In genomic region chr2:226208726-226209125, GRCh38 we compare ENCODE assay signal across 21 cellular contexts.
DNase-seq lines count a peak whose midpoint lies in the region; ATAC-seq and TF ChIP-seq lines count a peak whose summit lies in the region.
"Had no signal": no experiment of that assay in that cellular context is flagged by ENCODE, and none has a peak within 500 bp of the region (broad histone marks: within the 10 kb centered on the region; RNA-seq: fewer than 3 reads in every experiment).

No MANE protein-coding gene starts in this region.

- H3K9ac ChIP-seq in mesenchymal stem cell (ENCODE audit: low read length): no peak overlapping the region

- H3K27me3 ChIP-seq in mesenchymal stem cell (ENCODE audit: control insufficient read depth in 1 of 2, insufficient read depth in 1 of 2, low read length in 2 of 2) (no peaks in the 10 kb centered on the region), BE2C (no peaks in the 10 kb centered on the region)
- H3K27me3 ChIP-seq: sigmoid colon had no signal

- no peak overlapping the region for H3K18ac ChIP-seq in mesenchymal stem cell (ENCODE audit: low read depth in 1 of 2, low read length in 2 of 2)

- no peak overlapping the region for H2BK120ac ChIP-seq in mesenchymal stem cell (ENCODE audit: low read depth, low read length)

- H3K23ac ChIP-seq in mesenchymal stem cell (ENCODE audit: low read length in 2 of 2): no peak overlapping the region

- H3K36me3 Mint-ChIP-seq in activated T-helper 1 cell treated with anti-CD3 and anti-CD28 coated beads, Interleukin-12 subunit alpha, Interleukin-12 subunit beta, Interleukin-2, Interleukin-4 antibody, amounts not matched to agents 30 ng/mL and 10 ng/mL and 1 ng/mL, durations not matched to agents 14 hours and 24 hours and 36 hours (ENCODE audit: low read depth): no peaks in the 10 kb centered on the region
- H3K36me3 Mint-ChIP-seq in activated T-cell treated with anti-CD3 and anti-CD28 coated beads, Interleukin-2, amount 50 U/mL, for 72 hours (ENCODE audit: insufficient read depth in 2 of 2): no peaks in the 10 kb centered on the region

- no peak overlapping the region for H4K91ac ChIP-seq in mesenchymal stem cell (ENCODE audit: low read length)

- no peak overlapping the region for H2AFZ ChIP-seq in mesenchymal stem cell (ENCODE audit: low read depth, low read length)
- H2AFZ ChIP-seq: GM23338 had no signal

- intact Hi-C loops in activated T-helper 1 cell treated with anti-CD3 and anti-CD28 coated beads, Interleukin-12 subunit alpha, Interleukin-12 subunit beta, Interleukin-2, Interleukin-4 antibody, amounts not matched to agents 30 ng/mL and 10 ng/mL and 1 ng/mL, durations not matched to agents 14 hours and 24 hours and 36 hours (cut with micrococcal nuclease): no loop called here

- H4K8ac ChIP-seq in mesenchymal stem cell (ENCODE audit: low read length): no peak overlapping the region

- H3K27ac ChIP-seq in mesenchymal stem cell (ENCODE audit: low read length, poor library complexity, severe bottlenecking): no peak overlapping the region
- H3K27ac ChIP-seq: C4-2B, sigmoid colon had no signal

- H3K14ac ChIP-seq in mesenchymal stem cell (ENCODE audit: low read length in 2 of 2): no peak overlapping the region

- H3K4me3 ChIP-seq in choroid plexus epithelial cell (ENCODE audit: low read depth, low read length) (no peak overlapping the region), mesenchymal stem cell (ENCODE audit: insufficient read depth in 1 of 2, low read depth in 1 of 2, low read length in 2 of 2) (no peak overlapping the region), BE2C (ENCODE audit: low read depth, low read length) (no peak overlapping the region)
- H3K4me3 ChIP-seq: GM23338, sigmoid colon had no signal

- H2BK5ac ChIP-seq in mesenchymal stem cell (ENCODE audit: low read depth, low read length, poor library complexity, severe bottlenecking): no peak overlapping the region

- H3K9me3 ChIP-seq in mesenchymal stem cell (ENCODE audit: control insufficient read depth, low read length) (no peaks in the 10 kb centered on the region), BE2C (no peaks in the 10 kb centered on the region; the same call in 1 of the 2 replicates)
- H3K9me3 ChIP-seq: sigmoid colon had no signal

- H3K4me3 Mint-ChIP-seq in activated T-helper 1 cell treated with anti-CD3 and anti-CD28 coated beads, Interleukin-12 subunit alpha, Interleukin-12 subunit beta, Interleukin-2, Interleukin-4 antibody, amounts not matched to agents 30 ng/mL and 10 ng/mL and 1 ng/mL, durations not matched to agents 14 hours and 24 hours and 36 hours: no peak overlapping the region
- H3K4me3 Mint-ChIP-seq in activated T-cell treated with anti-CD3 and anti-CD28 coated beads, Interleukin-2, amount 50 U/mL, for 72 hours: no peak overlapping the region
- H3K4me3 Mint-ChIP-seq: activated CD8-positive, alpha-beta T cell treated with anti-CD3 and anti-CD28 coated beads for 36 hours; GM23338; nephron had no signal

- H3K9me3 Mint-ChIP-seq in activated T-helper 1 cell treated with anti-CD3 and anti-CD28 coated beads, Interleukin-12 subunit alpha, Interleukin-12 subunit beta, Interleukin-2, Interleukin-4 antibody, amounts not matched to agents 30 ng/mL and 10 ng/mL and 1 ng/mL, durations not matched to agents 14 hours and 24 hours and 36 hours: no peaks in the 10 kb centered on the region
- H3K9me3 Mint-ChIP-seq in activated T-cell treated with anti-CD3 and anti-CD28 coated beads, Interleukin-2, amount 50 U/mL, for 72 hours: no peaks in the 10 kb centered on the region
- H3K9me3 Mint-ChIP-seq: activated CD8-positive, alpha-beta T cell treated with anti-CD3 and anti-CD28 coated beads for 36 hours; GM23338; nephron had no signal

- ATAC-seq in GM19467 (IDR thresholded peaks at IDR 0.05; ENCODE audit: unreplicated experiment): no peak
- ATAC-seq in activated T-cell treated with anti-CD3 and anti-CD28 coated beads, Interleukin-2, amount 50 U/mL, for 72 hours (replicated peaks in 1 of 2): no peak
- ATAC-seq: activated CD8-positive, alpha-beta T cell treated with anti-CD3 and anti-CD28 coated beads for 36 hours; esophagus mucosa; GM23338; left ventricle myocardium superior had no signal

- H3K27ac Mint-ChIP-seq in activated T-helper 1 cell treated with anti-CD3 and anti-CD28 coated beads, Interleukin-12 subunit alpha, Interleukin-12 subunit beta, Interleukin-2, Interleukin-4 antibody, amounts not matched to agents 30 ng/mL and 10 ng/mL and 1 ng/mL, durations not matched to agents 14 hours and 24 hours and 36 hours: no peak overlapping the region
- no peak overlapping the region for H3K27ac Mint-ChIP-seq in activated T-cell treated with anti-CD3 and anti-CD28 coated beads, Interleukin-2, amount 50 U/mL, for 72 hours
- H3K27ac Mint-ChIP-seq: activated CD8-positive, alpha-beta T cell treated with anti-CD3 and anti-CD28 coated beads for 36 hours; GM23338; nephron had no signal

- TF ChIP-seq CTCF in choroid plexus epithelial cell (conservative IDR thresholded peaks at IDR 0.05; ENCODE audit: low read depth, low read length) (no peak), BE2C (IDR thresholded peaks at IDR 0.05; ENCODE audit: low read depth, low read length) (no peak)

- no peaks in the 10 kb centered on the region for H3K79me1 ChIP-seq in mesenchymal stem cell (replicated peaks; ENCODE audit: low read length, poor library complexity, severe bottlenecking)

- no peaks in the 10 kb centered on the region for H3K4me1 Mint-ChIP-seq in activated T-helper 1 cell treated with anti-CD3 and anti-CD28 coated beads, Interleukin-12 subunit alpha, Interleukin-12 subunit beta, Interleukin-2, Interleukin-4 antibody, amounts not matched to agents 30 ng/mL and 10 ng/mL and 1 ng/mL, durations not matched to agents 14 hours and 24 hours and 36 hours (ENCODE audit: low read depth)
- no peaks in the 10 kb centered on the region for H3K4me1 Mint-ChIP-seq in activated T-cell treated with anti-CD3 and anti-CD28 coated beads, Interleukin-2, amount 50 U/mL, for 72 hours (ENCODE audit: low read depth)
- H3K4me1 Mint-ChIP-seq: GM23338 had no signal

- 30% methylated on average over 1 of the region's 2 CpGs for WGBS in mesenchymal stem cell

- no peak overlapping the region for H2AK5ac ChIP-seq in mesenchymal stem cell (ENCODE audit: low read length, severe bottlenecking)

- H3K4ac ChIP-seq in mesenchymal stem cell (ENCODE audit: low read depth in 1 of 2, low read length in 2 of 2): no peak overlapping the region

- peak; percentile 32 for DNase-seq in EH (ENCODE audit: low read depth)
- peak; percentile 8 for DNase-seq in OCI-M1 (lab: John Stamatoyannopoulos, UW)
- peak; percentile 43 for DNase-seq in choroid plexus epithelial cell (ENCODE audit: low read depth)
- peak; percentile 62 for DNase-seq in mesenchymal stem cell
- no peak for DNase-seq in activated T-helper 1 cell treated with anti-CD3 and anti-CD28 coated beads, Interleukin-12 subunit alpha, Interleukin-12 subunit beta, Interleukin-2, Interleukin-4 antibody, amounts not matched to agents 30 ng/mL and 10 ng/mL and 1 ng/mL, durations not matched to agents 14 hours and 24 hours and 36 hours (ENCODE audit: low spot score)
- no peak for DNase-seq in activated T-cell treated with anti-CD3 and anti-CD28 coated beads, Interleukin-2, amount 50 U/mL, for 72 hours
- DNase-seq in BE2C: no peak
- DNase-seq: ACHN; activated CD8-positive, alpha-beta T cell treated with anti-CD3 and anti-CD28 coated beads for 36 hours; activated naive CD4-positive, alpha-beta T cell treated with Interleukin-2 at 50 U/mL for 16 hours; amygdala; EL; left ventricle myocardium superior; NCI-H1694; sigmoid colon; T1000 had no signal

- no peak overlapping the region for H2BK15ac ChIP-seq in mesenchymal stem cell (ENCODE audit: low read depth, poor library complexity, severe bottlenecking)

- no peaks in the 10 kb centered on the region for H3K4me1 ChIP-seq in mesenchymal stem cell (ENCODE audit: control insufficient read depth, insufficient read depth, low read depth, low read length)
- H3K4me1 ChIP-seq in BE2C: no peaks in the 10 kb centered on the region

- peaks cover 13% of the 10 kb centered on the region for H3K27me3 Mint-ChIP-seq in activated T-helper 1 cell treated with anti-CD3 and anti-CD28 coated beads, Interleukin-12 subunit alpha, Interleukin-12 subunit beta, Interleukin-2, Interleukin-4 antibody, amounts not matched to agents 30 ng/mL and 10 ng/mL and 1 ng/mL, durations not matched to agents 14 hours and 24 hours and 36 hours (ENCODE audit: insufficient read depth)
- H3K27me3 Mint-ChIP-seq in activated T-cell treated with anti-CD3 and anti-CD28 coated beads, Interleukin-2, amount 50 U/mL, for 72 hours (ENCODE audit: low read depth): peaks cover 12% of the 10 kb centered on the region

- H3K4me2 ChIP-seq in mesenchymal stem cell (ENCODE audit: low read length, poor library complexity, severe bottlenecking): no peak overlapping the region
- H3K4me2 ChIP-seq: GM23338 had no signal

- H2BK12ac ChIP-seq in mesenchymal stem cell (ENCODE audit: low read length in 2 of 2): no peak overlapping the region

- no peaks in the 10 kb centered on the region for H3K36me3 ChIP-seq in mesenchymal stem cell (ENCODE audit: control insufficient read depth in 1 of 2, insufficient read depth in 2 of 2, low read depth in 1 of 2, low read length in 2 of 2)
- H3K36me3 ChIP-seq in BE2C: no peaks in the 10 kb centered on the region
- H3K36me3 ChIP-seq: sigmoid colon had no signal

Comparison
In these comparisons a context has a peak if more than half of its experiments do, and no peak if none do; other contexts are left out.
1. DNase-seq: peak in EH (single experiment), OCI-M1 (single experiment), choroid plexus epithelial cell (single experiment) and mesenchymal stem cell (single experiment); none in activated T-helper 1 cell treated with anti-CD3 and anti-CD28 coated beads, Interleukin-12 subunit alpha, Interleukin-12 subunit beta, Interleukin-2, Interleukin-4 antibody, amounts not matched to agents 30 ng/mL and 10 ng/mL and 1 ng/mL, durations not matched to agents 14 hours and 24 hours and 36 hours (single experiment), activated T-cell treated with anti-CD3 and anti-CD28 coated beads, Interleukin-2, amount 50 U/mL, for 72 hours (0 of 2) and BE2C (single experiment).